Comparison of ENCODE assay signal across 18 cellular contexts in the genomic region with DNA sequence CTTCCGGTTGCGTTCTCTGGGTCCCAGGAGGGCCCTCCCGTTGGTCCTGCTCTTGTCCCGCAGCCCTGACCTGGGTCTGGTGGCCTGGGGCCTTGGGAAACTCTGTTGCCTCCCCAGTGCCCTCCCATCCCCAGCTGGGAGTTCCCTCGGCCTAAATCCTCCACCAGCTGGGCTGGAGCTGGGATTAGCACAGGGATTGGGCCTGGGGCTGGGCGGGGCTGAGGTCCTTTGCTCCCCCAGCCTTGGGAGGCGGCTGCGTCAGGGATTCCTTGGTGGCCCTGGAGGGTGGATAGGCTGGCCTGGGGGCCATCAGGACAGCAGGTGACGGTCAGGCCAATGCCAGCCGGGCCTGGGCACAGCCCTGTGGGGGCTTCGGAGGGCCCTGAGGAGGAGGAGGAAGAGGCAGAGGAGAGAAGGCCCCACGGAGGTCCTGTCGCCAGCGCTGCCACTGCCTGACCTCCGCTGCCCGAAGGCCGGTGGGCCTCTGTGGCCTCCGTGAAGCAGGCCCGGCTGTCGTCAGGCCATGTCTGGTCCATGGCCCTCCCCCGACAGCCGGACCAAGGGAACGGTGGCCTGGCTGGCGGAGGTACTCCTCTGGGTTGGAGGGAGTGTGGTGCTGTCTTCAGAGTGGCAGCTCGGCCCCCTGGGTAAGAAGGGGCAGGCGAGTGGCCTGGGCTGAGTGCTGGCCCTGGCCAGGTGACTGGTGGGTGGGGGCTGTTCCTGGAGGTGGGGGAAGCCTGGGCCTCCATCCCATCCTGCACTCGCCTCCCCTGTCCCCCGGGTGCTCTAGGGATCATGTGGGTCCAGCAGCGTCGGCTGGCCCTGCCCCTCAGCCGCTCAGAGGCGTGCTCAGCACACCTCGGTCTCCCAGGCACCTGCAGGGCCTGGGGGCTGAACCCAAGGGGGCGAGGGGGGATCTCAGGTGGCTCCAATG. TPM values are rescaled to one million over a fixed set of nuclear protein-coding genes. Genes with fewer than 3 reads are reported as not detected.
DNase-seq lines count a peak whose midpoint lies in the region; ATAC-seq and TF ChIP-seq lines count a peak whose summit lies in the region.
"Had no signal": no experiment of that assay in that cellular context is flagged by ENCODE, and none has a peak within 500 bp of the region (broad histone marks: within the 10 kb centered on the region; RNA-seq: fewer than 3 reads in every experiment).

A gene with protein sequence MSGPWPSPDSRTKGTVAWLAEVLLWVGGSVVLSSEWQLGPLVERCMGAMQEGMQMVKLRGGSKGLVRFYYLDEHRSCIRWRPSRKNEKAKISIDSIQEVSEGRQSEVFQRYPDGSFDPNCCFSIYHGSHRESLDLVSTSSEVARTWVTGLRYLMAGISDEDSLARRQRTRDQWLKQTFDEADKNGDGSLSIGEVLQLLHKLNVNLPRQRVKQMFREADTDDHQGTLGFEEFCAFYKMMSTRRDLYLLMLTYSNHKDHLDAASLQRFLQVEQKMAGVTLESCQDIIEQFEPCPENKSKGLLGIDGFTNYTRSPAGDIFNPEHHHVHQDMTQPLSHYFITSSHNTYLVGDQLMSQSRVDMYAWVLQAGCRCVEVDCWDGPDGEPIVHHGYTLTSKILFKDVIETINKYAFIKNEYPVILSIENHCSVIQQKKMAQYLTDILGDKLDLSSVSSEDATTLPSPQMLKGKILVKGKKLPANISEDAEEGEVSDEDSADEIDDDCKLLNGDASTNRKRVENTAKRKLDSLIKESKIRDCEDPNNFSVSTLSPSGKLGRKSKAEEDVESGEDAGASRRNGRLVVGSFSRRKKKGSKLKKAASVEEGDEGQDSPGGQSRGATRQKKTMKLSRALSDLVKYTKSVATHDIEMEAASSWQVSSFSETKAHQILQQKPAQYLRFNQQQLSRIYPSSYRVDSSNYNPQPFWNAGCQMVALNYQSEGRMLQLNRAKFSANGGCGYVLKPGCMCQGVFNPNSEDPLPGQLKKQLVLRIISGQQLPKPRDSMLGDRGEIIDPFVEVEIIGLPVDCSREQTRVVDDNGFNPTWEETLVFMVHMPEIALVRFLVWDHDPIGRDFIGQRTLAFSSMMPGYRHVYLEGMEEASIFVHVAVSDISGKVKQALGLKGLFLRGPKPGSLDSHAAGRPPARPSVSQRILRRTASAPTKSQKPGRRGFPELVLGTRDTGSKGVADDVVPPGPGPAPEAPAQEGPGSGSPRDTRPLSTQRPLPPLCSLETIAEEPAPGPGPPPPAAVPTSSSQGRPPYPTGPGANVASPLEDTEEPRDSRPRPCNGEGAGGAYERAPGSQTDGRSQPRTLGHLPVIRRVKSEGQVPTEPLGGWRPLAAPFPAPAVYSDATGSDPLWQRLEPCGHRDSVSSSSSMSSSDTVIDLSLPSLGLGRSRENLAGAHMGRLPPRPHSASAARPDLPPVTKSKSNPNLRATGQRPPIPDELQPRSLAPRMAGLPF (N-terminal part only) (plus strand): TSS at position 224 of the 934 bp plus-strand sequence. CDS start 300 bp downstream, at position 524.

- no peaks in the 10 kb centered on the region for H3K36me3 ChIP-seq in CD8-positive, alpha-beta T cell (ENCODE audit: insufficient read depth, low read length)
- no peaks in the 10 kb centered on the region for H3K36me3 ChIP-seq in Panc1 (ENCODE audit: control insufficient read depth, insufficient read depth, low read length)
- H3K36me3 ChIP-seq in esophagus squamous epithelium: no peaks in the 10 kb centered on the region

- WGBS in esophagus squamous epithelium, 2 donors: 97% methylated on average over 7 of the region's 34 CpGs; no CpG with 5 or more reads in 1 of the 2 donors

- no peak for DNase-seq in CD8-positive, alpha-beta T cell
- DNase-seq in Panc1 (ENCODE audit: low read depth, low spot score) (no peak), esophagus squamous epithelium (lab: John Stamatoyannopoulos, UW) (no peak), erythroblast (lab: John Stamatoyannopoulos, UW) (no peak), OCI-M1 (lab: John Stamatoyannopoulos, UW) (no peak), NCI-H446 (lab: John Stamatoyannopoulos, UW) (no peak)
- no peak for DNase-seq in stimulated activated effector memory CD8-positive, alpha-beta T cell treated with anti-CD3 and anti-CD28 coated beads, Interleukin-12 subunit alpha, Interleukin-12 subunit beta, amount 100 ng/mL, for 72 hours (ENCODE audit: low spot score in 2 of 2)
- DNase-seq: activated T-cell treated with anti-CD3 and anti-CD28 coated beads, Interleukin-2, amount 50 U/mL, for 48 hours; body of pancreas; GF-D8; NCI-H1417 treated with DMSO at 0.1 percent for 48 hours; occipital lobe; stimulated activated CD4-positive, alpha-beta T cell treated with anti-CD3 and anti-CD28 coated beads, Interleukin-1b, Interleukin-23, amount 100 ng/mL, for 48 hours had no signal

- no peak within 1 kb of the TSS for H3K27ac ChIP-seq in CD8-positive, alpha-beta T cell (ENCODE audit: low read depth, low read length)
- peak within 1 kb of the TSS; percentile 79 for H3K27ac ChIP-seq in Panc1 (ENCODE audit: low read length)
- H3K27ac ChIP-seq in esophagus squamous epithelium: no peak within 1 kb of the TSS
- H3K27ac ChIP-seq: body of pancreas had no signal

- no peaks in the 10 kb centered on the region for H3K9me3 ChIP-seq in CD8-positive, alpha-beta T cell (ENCODE audit: low read length)
- no peaks in the 10 kb centered on the region for H3K9me3 ChIP-seq in Panc1 (ENCODE audit: control insufficient read depth, insufficient read depth, low read depth, low read length)
- no peaks in the 10 kb centered on the region for H3K9me3 ChIP-seq in esophagus squamous epithelium
- H3K9me3 ChIP-seq: body of pancreas had no signal

- no peak within 1 kb of the TSS for H3K27ac Mint-ChIP-seq in CD8-positive, alpha-beta T cell
- peak within 1 kb of the TSS; percentile 26 for H3K27ac Mint-ChIP-seq in stimulated activated effector memory CD8-positive, alpha-beta T cell treated with anti-CD3 and anti-CD28 coated beads, Interleukin-12 subunit alpha, Interleukin-12 subunit beta, amount 100 ng/mL, for 72 hours
- H3K27ac Mint-ChIP-seq: activated naive CD8-positive, alpha-beta T cell; dendritic cell treated with granulocyte-macrophage colony-stimulating factor and Interleukin-4, amounts not matched to agents 40 ng/mL and 50 ng/mL, for 4 days; stimulated activated naive CD8-positive, alpha-beta T cell treated with anti-CD3 and anti-CD28 coated beads, Interleukin-15, Interleukin-2, amounts not matched to agents 100 ng/mL and 50 ng/mL, for 24 hours had no signal

- no peak within 1 kb of the TSS for H3K4me3 ChIP-seq in CD8-positive, alpha-beta T cell (ENCODE audit: low read depth, low read length)
- H3K4me3 ChIP-seq in Panc1 (ENCODE audit: low read depth in 2 of 2, low read length in 2 of 2) (no peak within 1 kb of the TSS), esophagus squamous epithelium (no peak within 1 kb of the TSS)
- H3K4me3 ChIP-seq: body of pancreas, GM12878 had no signal

- H3K27me3 Mint-ChIP-seq in CD8-positive, alpha-beta T cell (ENCODE audit: low read depth): no peaks in the 10 kb centered on the region
- H3K27me3 Mint-ChIP-seq: activated naive CD8-positive, alpha-beta T cell; stimulated activated naive CD8-positive, alpha-beta T cell treated with anti-CD3 and anti-CD28 coated beads, Interleukin-15, Interleukin-2, amounts not matched to agents 100 ng/mL and 50 ng/mL, for 24 hours had no signal

- POLR2A ChIA-PET in CD8-positive, alpha-beta T cell (lab: Charles Lee): no interaction called here
- POLR2A ChIA-PET in Panc1 (lab: Charles Lee): no interaction called here

- TF ChIP-seq CTCF in CD8-positive, alpha-beta T cell (IDR thresholded peaks at IDR 0.05): no peak
- TF ChIP-seq CTCF in Panc1 (IDR thresholded peaks at IDR 0.05): no peak
- TF ChIP-seq CTCF in esophagus squamous epithelium (IDR thresholded peaks at IDR 0.05): no peak

- in situ Hi-C loops in Panc1 (cut with HindIII; ENCODE audit: low pct_unique_long_range_greater_than_20kb, low sequenced_read_pairs): no loop called here

- H3K9me3 Mint-ChIP-seq in CD8-positive, alpha-beta T cell: no peaks in the 10 kb centered on the region
- H3K9me3 Mint-ChIP-seq in stimulated activated effector memory CD8-positive, alpha-beta T cell treated with anti-CD3 and anti-CD28 coated beads, Interleukin-12 subunit alpha, Interleukin-12 subunit beta, amount 100 ng/mL, for 72 hours: no peaks in the 10 kb centered on the region
- H3K9me3 Mint-ChIP-seq: dendritic cell treated with granulocyte-macrophage colony-stimulating factor and Interleukin-4, amounts not matched to agents 40 ng/mL and 50 ng/mL, for 4 days; stimulated activated naive CD8-positive, alpha-beta T cell treated with anti-CD3 and anti-CD28 coated beads, Interleukin-15, Interleukin-2, amounts not matched to agents 100 ng/mL and 50 ng/mL, for 24 hours had no signal

- ATAC-seq in CD8-positive, alpha-beta T cell: no peak
- peak; percentile 12 for ATAC-seq in Panc1
- ATAC-seq in stimulated activated effector memory CD8-positive, alpha-beta T cell treated with anti-CD3 and anti-CD28 coated beads, Interleukin-12 subunit alpha, Interleukin-12 subunit beta, amount 100 ng/mL, for 72 hours: no peak
- ATAC-seq: body of pancreas, GM12878, sciatic nerve had no signal

- CTCF ChIA-PET in CD8-positive, alpha-beta T cell (lab: Charles Lee): no interaction called here
- CTCF ChIA-PET in Panc1 (lab: Charles Lee): no interaction called here

- H3K4me1 Mint-ChIP-seq in CD8-positive, alpha-beta T cell (ENCODE audit: low read depth): no peaks in the 10 kb centered on the region
- peaks cover 4% of the 10 kb centered on the region for H3K4me1 Mint-ChIP-seq in stimulated activated effector memory CD8-positive, alpha-beta T cell treated with anti-CD3 and anti-CD28 coated beads, Interleukin-12 subunit alpha, Interleukin-12 subunit beta, amount 100 ng/mL, for 72 hours

- no peak for TF ChIP-seq POLR2A in esophagus squamous epithelium (IDR thresholded peaks at IDR 0.05)
- TF ChIP-seq POLR2A in erythroblast (IDR thresholded peaks at IDR 0.05; ENCODE audit: low read length): no peak

- intact Hi-C loops in CD8-positive, alpha-beta T cell (cut with DNase I, micrococcal nuclease): no loop called here
- intact Hi-C loops in Panc1 (cut with micrococcal nuclease; ENCODE audit: unreplicated experiment): loop anchor here (10.0 kb wide), 1 partner anchor 62 kb away; a partner anchor contains a TSS
- intact Hi-C loops in esophagus squamous epithelium (cut with DNase I): no loop called here

- H3K36me3 Mint-ChIP-seq in CD8-positive, alpha-beta T cell: no peaks in the 10 kb centered on the region
- no peaks in the 10 kb centered on the region for H3K36me3 Mint-ChIP-seq in stimulated activated effector memory CD8-positive, alpha-beta T cell treated with anti-CD3 and anti-CD28 coated beads, Interleukin-12 subunit alpha, Interleukin-12 subunit beta, amount 100 ng/mL, for 72 hours
- H3K36me3 Mint-ChIP-seq: activated naive CD8-positive, alpha-beta T cell had no signal

- H3K27me3 ChIP-seq in CD8-positive, alpha-beta T cell (ENCODE audit: insufficient read depth, low read length): no peaks in the 10 kb centered on the region
- H3K27me3 ChIP-seq in Panc1 (ENCODE audit: control insufficient read depth, insufficient read depth, low read length): no peaks in the 10 kb centered on the region
- peaks cover 0 to 34% (median 0%) of the 10 kb centered on the region in 4 donors for H3K27me3 ChIP-seq in esophagus squamous epithelium
- H3K27me3 ChIP-seq: body of pancreas had no signal

- no peak within 1 kb of the TSS for H3K4me3 Mint-ChIP-seq in CD8-positive, alpha-beta T cell
- no peak within 1 kb of the TSS for H3K4me3 Mint-ChIP-seq in stimulated activated effector memory CD8-positive, alpha-beta T cell treated with anti-CD3 and anti-CD28 coated beads, Interleukin-12 subunit alpha, Interleukin-12 subunit beta, amount 100 ng/mL, for 72 hours
- H3K4me3 Mint-ChIP-seq: activated naive CD8-positive, alpha-beta T cell; dendritic cell treated with granulocyte-macrophage colony-stimulating factor and Interleukin-4, amounts not matched to agents 40 ng/mL and 50 ng/mL, for 4 days; stimulated activated naive CD8-positive, alpha-beta T cell treated with anti-CD3 and anti-CD28 coated beads, Interleukin-15, Interleukin-2, amounts not matched to agents 100 ng/mL and 50 ng/mL, for 24 hours had no signal

- H3K4me1 ChIP-seq in CD8-positive, alpha-beta T cell (ENCODE audit: insufficient read depth, low read length): no peaks in the 10 kb centered on the region
- peaks cover 88% of the 10 kb centered on the region for H3K4me1 ChIP-seq in Panc1 (ENCODE audit: control insufficient read depth, insufficient read depth, low read length)
- H3K4me1 ChIP-seq in esophagus squamous epithelium: peaks cover 11 to 61% (median 17%) of the 10 kb centered on the region in 3 donors
- H3K4me1 ChIP-seq: body of pancreas had no signal

- no TSS peak for BruUV-seq in Panc1 (replicated peaks; lab: Mats Ljungman, UMichigan)

RNA-seq across cellular contexts. Expression of the gene that starts here (rescaled TPM):
- total RNA-seq in CD8-positive, alpha-beta T cell: 10 to 100 TPM; 17.9 to 19.1 TPM
- total RNA-seq in Panc1 (2021; ENCODE audit: unreplicated experiment) (41.2 TPM), esophagus squamous epithelium (10 to 100 TPM; 26.1 to 34.3 (median 31.5) TPM)
- 69.7 TPM for polyA plus RNA-seq in Panc1 (2012; ENCODE audit: insufficient read length)
